Comparison of ENCODE assay signal across 2 cellular contexts in the genomic region with DNA sequence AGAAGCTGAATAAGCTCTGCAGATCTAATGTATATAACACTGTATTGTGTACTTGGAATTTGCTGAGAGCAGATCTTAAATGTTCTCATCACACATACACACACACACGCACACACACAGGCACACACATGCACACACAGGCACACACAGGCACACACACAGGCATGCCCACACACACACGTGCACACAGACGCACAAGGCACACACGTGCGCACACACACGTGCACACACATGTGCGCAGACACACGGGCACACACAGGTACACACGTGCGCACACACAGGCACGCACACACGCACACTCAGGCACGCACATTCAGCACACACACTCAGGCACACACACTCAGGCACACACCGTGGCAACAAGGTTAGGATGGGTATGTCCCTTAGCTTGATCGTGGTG.
TF ChIP-seq lines count a peak whose summit lies in the region.

No MANE protein-coding gene starts in this region.

TF ChIP-seq in GM12878, 131 proteins besides CTCF, POLR2A, EP300 and RAD21:
- TF ChIP-seq, protein P1, sequence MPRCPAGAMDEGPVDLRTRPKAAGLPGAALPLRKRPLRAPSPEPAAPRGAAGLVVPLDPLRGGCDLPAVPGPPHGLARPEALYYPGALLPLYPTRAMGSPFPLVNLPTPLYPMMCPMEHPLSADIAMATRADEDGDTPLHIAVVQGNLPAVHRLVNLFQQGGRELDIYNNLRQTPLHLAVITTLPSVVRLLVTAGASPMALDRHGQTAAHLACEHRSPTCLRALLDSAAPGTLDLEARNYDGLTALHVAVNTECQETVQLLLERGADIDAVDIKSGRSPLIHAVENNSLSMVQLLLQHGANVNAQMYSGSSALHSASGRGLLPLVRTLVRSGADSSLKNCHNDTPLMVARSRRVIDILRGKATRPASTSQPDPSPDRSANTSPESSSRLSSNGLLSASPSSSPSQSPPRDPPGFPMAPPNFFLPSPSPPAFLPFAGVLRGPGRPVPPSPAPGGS (IDR thresholded peaks at IDR 0.05; ENCODE audit: borderline replicate concordance, insufficient read depth, low read depth, low read length, poor library complexity, severe bottlenecking) = peak; percentile 92

TF ChIP-seq in HepG2, 621 proteins besides CTCF, POLR2A, EP300 and RAD21:
- peak; percentile 87 for TF ChIP-seq MNT (IDR thresholded peaks at IDR 0.05)
